Comparison of ENCODE assay signal across 18 cellular contexts in the genomic region with DNA sequence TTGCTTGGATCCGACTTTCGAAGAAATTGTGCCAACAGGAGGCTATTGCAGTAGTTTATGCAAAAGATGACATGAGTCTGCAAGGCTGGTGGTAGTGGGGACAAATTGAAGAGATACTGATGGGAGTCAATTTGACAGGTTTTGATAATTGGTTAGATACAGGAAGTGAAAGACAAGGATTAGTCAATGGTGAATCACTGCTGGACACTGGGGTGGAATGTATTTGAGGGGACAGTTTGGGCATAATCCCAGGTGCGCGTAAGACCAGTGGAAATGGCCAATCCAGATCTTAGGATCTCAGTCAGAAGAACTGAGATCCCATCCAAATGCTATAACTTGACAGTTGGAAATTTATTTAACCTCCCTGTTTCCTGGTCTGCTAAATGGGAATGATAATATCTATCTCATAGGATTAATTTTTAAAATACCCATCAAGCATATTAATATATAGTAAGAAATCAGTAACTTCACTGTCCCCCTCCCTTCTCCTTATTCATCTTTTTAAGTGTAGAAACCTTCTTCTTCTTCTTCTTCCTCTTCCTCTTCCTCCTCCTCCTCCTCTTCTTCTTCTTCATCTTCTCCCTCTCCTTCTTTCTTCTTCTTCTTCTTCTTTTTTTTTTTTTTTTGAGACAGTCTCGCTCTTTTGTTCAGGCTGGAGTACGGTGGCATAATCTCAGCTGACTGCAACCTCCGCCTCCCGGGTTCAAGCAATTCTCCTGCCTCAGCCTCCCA. TPM values are rescaled to one million over a fixed set of nuclear protein-coding genes. Genes with fewer than 3 reads are reported as not detected.
"Had no signal": no experiment of that assay in that cellular context is flagged by ENCODE, and none has a peak within 500 bp of the region (broad histone marks: within the 10 kb centered on the region; RNA-seq: fewer than 3 reads in every experiment).

No MANE protein-coding gene starts in this region.

- H3K9me3 ChIP-seq: ascending aorta, gastrocnemius medialis, left ventricle myocardium inferior, prostate gland, right lobe of liver, transverse colon had no signal

- DNase-seq: activated CD4-positive, alpha-beta T cell treated with anti-CD3 and anti-CD28 coated beads for 48 hours; activated CD8-positive, alpha-beta memory T cell treated with anti-CD3 and anti-CD28 coated beads for 24 hours; activated naive CD4-positive, alpha-beta T cell treated with Interleukin-2 at 50 U/mL for 16 hours; activated naive CD8-positive, alpha-beta T cell treated with anti-CD3 and anti-CD28 coated beads, Interleukin-2, amount 50 U/mL, for 24 hours; gastrocnemius medialis; islet precursor cell; left ventricle myocardium inferior; mesendoderm; occipital lobe; right lobe of liver; stimulated activated naive B cell treated with anti-CD40 and anti-IgM and Interleukin-4, amounts not matched to agents 10 μg/mL and 1 μg/mL and 100 μg/mL, for 72 hours; transverse colon had no signal

- H3K27me3 ChIP-seq: ascending aorta, gastrocnemius medialis, right lobe of liver, transverse colon had no signal

- H3K27ac ChIP-seq: ascending aorta, gastrocnemius medialis, left ventricle myocardium inferior, prostate gland, right lobe of liver, transverse colon had no signal

- H3K4me3 ChIP-seq: ascending aorta, gastrocnemius medialis, left ventricle myocardium inferior, prostate gland, right lobe of liver, transverse colon had no signal

- H3K4me1 ChIP-seq: ascending aorta, gastrocnemius medialis, left ventricle myocardium inferior, prostate gland had no signal

- ATAC-seq: activated naive CD8-positive, alpha-beta T cell treated with anti-CD3 and anti-CD28 coated beads, Interleukin-2, amount 50 U/mL, for 24 hours; gastrocnemius medialis; right lobe of liver; stimulated activated naive B cell treated with anti-CD40 and anti-IgM and Interleukin-4, amounts not matched to agents 10 μg/mL and 1 μg/mL and 100 μg/mL, for 72 hours; WTC11 had no signal

- H3K36me3 ChIP-seq: ascending aorta, gastrocnemius medialis, left ventricle myocardium inferior, prostate gland, right lobe of liver, transverse colon had no signal

RNA-seq across cellular contexts. Expression of a gene that starts 30.9 kb away (rescaled TPM):
- total RNA-seq: ascending aorta, cardiac septum, endothelial cell of umbilical vein, fibroblast of lung, gastrocnemius medialis, left ventricle myocardium inferior, occipital lobe, prostate gland, transverse colon, WTC11 had no signal
- polyA plus RNA-seq: endothelial cell of umbilical vein, fibroblast of lung had no signal
